Comparison of ENCODE assay signal across 1 cellular context in the genomic region with DNA sequence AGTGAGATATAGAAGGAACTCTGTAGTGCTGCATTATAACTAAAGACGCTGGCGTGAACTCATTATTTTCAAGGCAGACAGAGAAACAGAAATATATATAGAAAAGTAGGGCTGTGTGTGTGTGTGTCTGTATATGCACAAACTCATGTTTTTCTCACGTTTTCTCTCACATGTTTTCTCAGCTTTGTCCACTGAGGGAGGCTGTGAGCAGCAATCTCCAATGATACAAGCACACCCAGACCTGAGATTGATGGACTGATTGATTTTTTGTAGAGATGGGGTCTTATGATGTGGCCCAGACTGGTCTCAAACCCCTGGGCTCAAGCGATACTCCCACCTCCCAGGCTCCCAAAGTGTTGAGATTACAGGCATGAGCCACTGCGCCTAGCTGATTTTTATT.
TF ChIP-seq lines count a peak whose summit lies in the region.

No MANE protein-coding gene starts in this region.

TF ChIP-seq in H1, 55 proteins besides CTCF, POLR2A, EP300 and RAD21:
- TF ChIP-seq FOSL1 (IDR thresholded peaks at IDR 0.05; ENCODE audit: insufficient read depth, low read depth, low read length) (no peak), GTF2F1 (IDR thresholded peaks at IDR 0.05; ENCODE audit: borderline replicate concordance, low read depth, low read length) (no peak), SP2 (IDR thresholded peaks at IDR 0.05; ENCODE audit: low read length) (no peak), SIX5 (IDR thresholded peaks at IDR 0.05; ENCODE audit: low read depth, low read length) (no peak), TBP (IDR thresholded peaks at IDR 0.05; ENCODE audit: low read depth, low read length) (no peak), CTBP2 (IDR thresholded peaks at IDR 0.05; ENCODE audit: borderline replicate concordance, insufficient read depth, insufficient read length, low read length) (no peak), CHD1 (IDR thresholded peaks at IDR 0.05; ENCODE audit: low read depth, low read length) (no peak), ASH2L (IDR thresholded peaks at IDR 0.05; ENCODE audit: low read length) (no peak), GABPA (IDR thresholded peaks at IDR 0.05; ENCODE audit: borderline replicate concordance, insufficient read depth, low read length) (no peak), SIN3A (conservative IDR thresholded peaks at IDR 0.05 in 1 of 2, IDR thresholded peaks at IDR 0.05 in 1 of 2; ENCODE audit: low read depth in 1 of 2, low read length in 2 of 2) (no peak), POLR2AphosphoS5 (IDR thresholded peaks at IDR 0.05; ENCODE audit: low read depth, low read length) (no peak), RXRA (IDR thresholded peaks at IDR 0.05; ENCODE audit: insufficient read depth, low read depth, low read length) (no peak), KDM5A (IDR thresholded peaks at IDR 0.05; ENCODE audit: low read length) (no peak), ZNF274 (IDR thresholded peaks at IDR 0.05; ENCODE audit: borderline replicate concordance, extremely low read depth, low read length) (no peak), BRCA1 (IDR thresholded peaks at IDR 0.05; ENCODE audit: low read depth, low read length) (no peak), HDAC6 (IDR thresholded peaks at IDR 0.05; ENCODE audit: low read depth, low read length) (no peak)
- TF ChIP-seq, protein P1, sequence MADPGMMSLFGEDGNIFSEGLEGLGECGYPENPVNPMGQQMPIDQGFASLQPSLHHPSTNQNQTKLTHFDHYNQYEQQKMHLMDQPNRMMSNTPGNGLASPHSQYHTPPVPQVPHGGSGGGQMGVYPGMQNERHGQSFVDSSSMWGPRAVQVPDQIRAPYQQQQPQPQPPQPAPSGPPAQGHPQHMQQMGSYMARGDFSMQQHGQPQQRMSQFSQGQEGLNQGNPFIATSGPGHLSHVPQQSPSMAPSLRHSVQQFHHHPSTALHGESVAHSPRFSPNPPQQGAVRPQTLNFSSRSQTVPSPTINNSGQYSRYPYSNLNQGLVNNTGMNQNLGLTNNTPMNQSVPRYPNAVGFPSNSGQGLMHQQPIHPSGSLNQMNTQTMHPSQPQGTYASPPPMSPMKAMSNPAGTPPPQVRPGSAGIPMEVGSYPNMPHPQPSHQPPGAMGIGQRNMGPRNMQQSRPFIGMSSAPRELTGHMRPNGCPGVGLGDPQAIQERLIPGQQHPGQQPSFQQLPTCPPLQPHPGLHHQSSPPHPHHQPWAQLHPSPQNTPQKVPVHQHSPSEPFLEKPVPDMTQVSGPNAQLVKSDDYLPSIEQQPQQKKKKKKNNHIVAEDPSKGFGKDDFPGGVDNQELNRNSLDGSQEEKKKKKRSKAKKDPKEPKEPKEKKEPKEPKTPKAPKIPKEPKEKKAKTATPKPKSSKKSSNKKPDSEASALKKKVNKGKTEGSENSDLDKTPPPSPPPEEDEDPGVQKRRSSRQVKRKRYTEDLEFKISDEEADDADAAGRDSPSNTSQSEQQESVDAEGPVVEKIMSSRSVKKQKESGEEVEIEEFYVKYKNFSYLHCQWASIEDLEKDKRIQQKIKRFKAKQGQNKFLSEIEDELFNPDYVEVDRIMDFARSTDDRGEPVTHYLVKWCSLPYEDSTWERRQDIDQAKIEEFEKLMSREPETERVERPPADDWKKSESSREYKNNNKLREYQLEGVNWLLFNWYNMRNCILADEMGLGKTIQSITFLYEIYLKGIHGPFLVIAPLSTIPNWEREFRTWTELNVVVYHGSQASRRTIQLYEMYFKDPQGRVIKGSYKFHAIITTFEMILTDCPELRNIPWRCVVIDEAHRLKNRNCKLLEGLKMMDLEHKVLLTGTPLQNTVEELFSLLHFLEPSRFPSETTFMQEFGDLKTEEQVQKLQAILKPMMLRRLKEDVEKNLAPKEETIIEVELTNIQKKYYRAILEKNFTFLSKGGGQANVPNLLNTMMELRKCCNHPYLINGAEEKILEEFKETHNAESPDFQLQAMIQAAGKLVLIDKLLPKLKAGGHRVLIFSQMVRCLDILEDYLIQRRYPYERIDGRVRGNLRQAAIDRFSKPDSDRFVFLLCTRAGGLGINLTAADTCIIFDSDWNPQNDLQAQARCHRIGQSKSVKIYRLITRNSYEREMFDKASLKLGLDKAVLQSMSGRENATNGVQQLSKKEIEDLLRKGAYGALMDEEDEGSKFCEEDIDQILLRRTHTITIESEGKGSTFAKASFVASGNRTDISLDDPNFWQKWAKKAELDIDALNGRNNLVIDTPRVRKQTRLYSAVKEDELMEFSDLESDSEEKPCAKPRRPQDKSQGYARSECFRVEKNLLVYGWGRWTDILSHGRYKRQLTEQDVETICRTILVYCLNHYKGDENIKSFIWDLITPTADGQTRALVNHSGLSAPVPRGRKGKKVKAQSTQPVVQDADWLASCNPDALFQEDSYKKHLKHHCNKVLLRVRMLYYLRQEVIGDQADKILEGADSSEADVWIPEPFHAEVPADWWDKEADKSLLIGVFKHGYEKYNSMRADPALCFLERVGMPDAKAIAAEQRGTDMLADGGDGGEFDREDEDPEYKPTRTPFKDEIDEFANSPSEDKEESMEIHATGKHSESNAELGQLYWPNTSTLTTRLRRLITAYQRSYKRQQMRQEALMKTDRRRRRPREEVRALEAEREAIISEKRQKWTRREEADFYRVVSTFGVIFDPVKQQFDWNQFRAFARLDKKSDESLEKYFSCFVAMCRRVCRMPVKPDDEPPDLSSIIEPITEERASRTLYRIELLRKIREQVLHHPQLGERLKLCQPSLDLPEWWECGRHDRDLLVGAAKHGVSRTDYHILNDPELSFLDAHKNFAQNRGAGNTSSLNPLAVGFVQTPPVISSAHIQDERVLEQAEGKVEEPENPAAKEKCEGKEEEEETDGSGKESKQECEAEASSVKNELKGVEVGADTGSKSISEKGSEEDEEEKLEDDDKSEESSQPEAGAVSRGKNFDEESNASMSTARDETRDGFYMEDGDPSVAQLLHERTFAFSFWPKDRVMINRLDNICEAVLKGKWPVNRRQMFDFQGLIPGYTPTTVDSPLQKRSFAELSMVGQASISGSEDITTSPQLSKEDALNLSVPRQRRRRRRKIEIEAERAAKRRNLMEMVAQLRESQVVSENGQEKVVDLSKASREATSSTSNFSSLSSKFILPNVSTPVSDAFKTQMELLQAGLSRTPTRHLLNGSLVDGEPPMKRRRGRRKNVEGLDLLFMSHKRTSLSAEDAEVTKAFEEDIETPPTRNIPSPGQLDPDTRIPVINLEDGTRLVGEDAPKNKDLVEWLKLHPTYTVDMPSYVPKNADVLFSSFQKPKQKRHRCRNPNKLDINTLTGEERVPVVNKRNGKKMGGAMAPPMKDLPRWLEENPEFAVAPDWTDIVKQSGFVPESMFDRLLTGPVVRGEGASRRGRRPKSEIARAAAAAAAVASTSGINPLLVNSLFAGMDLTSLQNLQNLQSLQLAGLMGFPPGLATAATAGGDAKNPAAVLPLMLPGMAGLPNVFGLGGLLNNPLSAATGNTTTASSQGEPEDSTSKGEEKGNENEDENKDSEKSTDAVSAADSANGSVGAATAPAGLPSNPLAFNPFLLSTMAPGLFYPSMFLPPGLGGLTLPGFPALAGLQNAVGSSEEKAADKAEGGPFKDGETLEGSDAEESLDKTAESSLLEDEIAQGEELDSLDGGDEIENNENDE (IDR thresholded peaks at IDR 0.05; ENCODE audit: insufficient replicate concordance, low read length) = no peak
- TF ChIP-seq, protein P2, sequence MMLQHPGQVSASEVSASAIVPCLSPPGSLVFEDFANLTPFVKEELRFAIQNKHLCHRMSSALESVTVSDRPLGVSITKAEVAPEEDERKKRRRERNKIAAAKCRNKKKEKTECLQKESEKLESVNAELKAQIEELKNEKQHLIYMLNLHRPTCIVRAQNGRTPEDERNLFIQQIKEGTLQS (IDR thresholded peaks at IDR 0.05; ENCODE audit: insufficient read depth, low read depth, low read length) = no peak
- TF ChIP-seq, protein P3, sequence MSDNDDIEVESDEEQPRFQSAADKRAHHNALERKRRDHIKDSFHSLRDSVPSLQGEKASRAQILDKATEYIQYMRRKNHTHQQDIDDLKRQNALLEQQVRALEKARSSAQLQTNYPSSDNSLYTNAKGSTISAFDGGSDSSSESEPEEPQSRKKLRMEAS (IDR thresholded peaks at IDR 0.05) = no peak
- TF ChIP-seq, protein P4, sequence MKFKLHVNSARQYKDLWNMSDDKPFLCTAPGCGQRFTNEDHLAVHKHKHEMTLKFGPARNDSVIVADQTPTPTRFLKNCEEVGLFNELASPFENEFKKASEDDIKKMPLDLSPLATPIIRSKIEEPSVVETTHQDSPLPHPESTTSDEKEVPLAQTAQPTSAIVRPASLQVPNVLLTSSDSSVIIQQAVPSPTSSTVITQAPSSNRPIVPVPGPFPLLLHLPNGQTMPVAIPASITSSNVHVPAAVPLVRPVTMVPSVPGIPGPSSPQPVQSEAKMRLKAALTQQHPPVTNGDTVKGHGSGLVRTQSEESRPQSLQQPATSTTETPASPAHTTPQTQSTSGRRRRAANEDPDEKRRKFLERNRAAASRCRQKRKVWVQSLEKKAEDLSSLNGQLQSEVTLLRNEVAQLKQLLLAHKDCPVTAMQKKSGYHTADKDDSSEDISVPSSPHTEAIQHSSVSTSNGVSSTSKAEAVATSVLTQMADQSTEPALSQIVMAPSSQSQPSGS (IDR thresholded peaks at IDR 0.05; ENCODE audit: low read length) = no peak
